In genomic region chr6:14865609-14866100, GRCh38 we compare ENCODE assay signal across 1 cellular context.
A peak's percentile ranks its signal among the peaks of the same experiment; 100 is the strongest.
TF ChIP-seq lines count a peak whose summit lies in the region.

No MANE protein-coding gene starts in this region.

TF ChIP-seq in K562, 482 proteins besides CTCF, POLR2A, EP300 and RAD21 (continued from another document and continues in another):
- no peak for TF ChIP-seq IRF1 (CRISPR knock-in tag; IDR thresholded peaks at IDR 0.05; ENCODE audit: borderline replicate concordance)
- TF ChIP-seq ZNF511 (CRISPR knock-in tag; IDR thresholded peaks at IDR 0.05), result no peak
- TF ChIP-seq NR1H2 (CRISPR knock-in tag; IDR thresholded peaks at IDR 0.05), result no peak
- TF ChIP-seq ILF3 (IDR thresholded peaks at IDR 0.05; ENCODE audit: borderline replicate concordance), result no peak
- TF ChIP-seq ZNF232 (CRISPR knock-in tag; IDR thresholded peaks at IDR 0.05), result no peak
- TF ChIP-seq THAP7 (CRISPR knock-in tag; IDR thresholded peaks at IDR 0.05), result no peak
- no peak for TF ChIP-seq FOXM1 (IDR thresholded peaks at IDR 0.05; ENCODE audit: low read depth)
- no peak for TF ChIP-seq FOXM1 (CRISPR knock-in tag; IDR thresholded peaks at IDR 0.05; ENCODE audit: low read depth)
- TF ChIP-seq MBD2 (IDR thresholded peaks at IDR 0.05; ENCODE audit: borderline replicate concordance, low read depth), result no peak
- TF ChIP-seq NCOA2 (IDR thresholded peaks at IDR 0.05; ENCODE audit: partially characterized antibody in 2 of 2), result no peak
- TF ChIP-seq NEUROD1 (IDR thresholded peaks at IDR 0.05; ENCODE audit: borderline replicate concordance, low read depth, low read length, partially characterized antibody), result no peak
- TF ChIP-seq MYC (IDR thresholded peaks at IDR 0.05; ENCODE audit: low read depth, low read length), result no peak
- TF ChIP-seq MYC (CRISPR knock-in tag; IDR thresholded peaks at IDR 0.05; ENCODE audit: borderline replicate concordance, low read depth), result no peak
- TF ChIP-seq HCFC1 (IDR thresholded peaks at IDR 0.05; ENCODE audit: low read depth, low read length), result no peak
- no peak for TF ChIP-seq ADNP (tag; IDR thresholded peaks at IDR 0.05)
- TF ChIP-seq NR2C1 (IDR thresholded peaks at IDR 0.05), result no peak
- peak; percentile 15; the same call in 1 of the 2 replicates for TF ChIP-seq NR2C1 (tag; IDR thresholded peaks at IDR 0.05)
- TF ChIP-seq MITF (IDR thresholded peaks at IDR 0.05), result no peak
- TF ChIP-seq SRSF3 (IDR thresholded peaks at IDR 0.05; ENCODE audit: insufficient read depth, low read length), result no peak
- TF ChIP-seq NFATC3 (IDR thresholded peaks at IDR 0.05), result no peak
- TF ChIP-seq ZNF347 (CRISPR knock-in tag; IDR thresholded peaks at IDR 0.05; ENCODE audit: low read depth), result no peak
- TF ChIP-seq HOMEZ (CRISPR knock-in tag; IDR thresholded peaks at IDR 0.05), result no peak
- TF ChIP-seq ZBTB26 (CRISPR knock-in tag; IDR thresholded peaks at IDR 0.05), result no peak
- TF ChIP-seq HMGN3 (IDR thresholded peaks at IDR 0.05; ENCODE audit: borderline replicate concordance, extremely low read depth, insufficient read length, low read depth, low read length), result no peak
- no peak for TF ChIP-seq ZNF146 (CRISPR knock-in tag; IDR thresholded peaks at IDR 0.05; ENCODE audit: unreplicated experiment)
- no peak for TF ChIP-seq ZFPM2 (CRISPR knock-in tag; IDR thresholded peaks at IDR 0.05)
- TF ChIP-seq NFYB (IDR thresholded peaks at IDR 0.05; ENCODE audit: extremely low read depth, insufficient read length), result no peak
- no peak for TF ChIP-seq RBM17 (IDR thresholded peaks at IDR 0.05; ENCODE audit: borderline replicate concordance, low read depth, low read length)
- TF ChIP-seq CLOCK (CRISPR knock-in tag; IDR thresholded peaks at IDR 0.05; ENCODE audit: borderline replicate concordance), result no peak
- TF ChIP-seq ZBTB40 (IDR thresholded peaks at IDR 0.05), result no peak
- TF ChIP-seq ZBTB40 (CRISPR knock-in tag; IDR thresholded peaks at IDR 0.05), result no peak
- no peak for TF ChIP-seq HDAC6 (IDR thresholded peaks at IDR 0.05; ENCODE audit: low read depth, low read length)
- no peak for TF ChIP-seq SIN3A (IDR thresholded peaks at IDR 0.05; ENCODE audit: borderline replicate concordance in 2 of 2, control insufficient read depth in 1 of 2, low read depth in 2 of 2, low read length in 2 of 2)
- TF ChIP-seq POLR2AphosphoS5 (IDR thresholded peaks at IDR 0.05; ENCODE audit: control insufficient read depth, insufficient read depth, low read depth, low read length), result no peak
- no peak for TF ChIP-seq ZNF584 (CRISPR knock-in tag; IDR thresholded peaks at IDR 0.05; ENCODE audit: low read depth)
- TF ChIP-seq TRIM25 (IDR thresholded peaks at IDR 0.05; ENCODE audit: borderline replicate concordance), result no peak
- TF ChIP-seq ZNF436 (CRISPR knock-in tag; IDR thresholded peaks at IDR 0.05), result no peak
- no peak for TF ChIP-seq YY1 (IDR thresholded peaks at IDR 0.05; ENCODE audit: borderline replicate concordance in 1 of 3, control insufficient read depth in 1 of 3, extremely low read depth in 1 of 3, insufficient read depth in 3 of 3, insufficient read length in 1 of 3, insufficient replicate concordance in 2 of 3, low read depth in 1 of 3, low read length in 2 of 3)
- no peak for TF ChIP-seq ZNF445 (CRISPR knock-in tag; IDR thresholded peaks at IDR 0.05; ENCODE audit: low read depth)
- no peak for TF ChIP-seq MEF2A (IDR thresholded peaks at IDR 0.05; ENCODE audit: control insufficient read depth, low read depth, low read length)
- TF ChIP-seq NCOA6 (IDR thresholded peaks at IDR 0.05), result no peak
- TF ChIP-seq TAF15 (IDR thresholded peaks at IDR 0.05; ENCODE audit: low read depth, low read length), result no peak
